22 cellular contexts compared by ENCODE assay signal in the genomic region with DNA sequence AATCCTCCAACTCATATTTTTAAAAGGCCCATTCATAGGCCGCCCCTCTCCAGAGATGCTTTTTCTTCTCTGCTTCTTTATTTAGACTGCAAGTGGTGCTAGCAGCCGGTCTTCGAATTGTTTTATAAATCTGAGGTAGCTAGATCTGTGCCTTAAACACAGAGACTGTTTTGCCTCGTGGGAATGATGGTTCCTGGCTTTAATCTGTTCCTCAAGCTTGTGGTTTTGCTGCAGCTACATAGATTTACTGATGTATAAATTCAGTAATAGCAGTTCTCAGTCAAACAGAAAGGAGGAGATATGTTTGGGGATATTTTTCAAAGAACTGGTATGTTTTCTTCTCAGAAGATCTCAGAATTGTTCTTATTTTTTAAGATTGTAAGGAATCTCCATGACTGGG. TPM values are rescaled to one million over a fixed set of nuclear protein-coding genes. Genes with fewer than 3 reads are reported as not detected.
"Had no signal": no experiment of that assay in that cellular context is flagged by ENCODE, and none has a peak within 500 bp of the region (broad histone marks: within the 10 kb centered on the region; RNA-seq: fewer than 3 reads in every experiment).

No MANE protein-coding gene starts in this region.

- H3K27ac ChIP-seq: cardiac muscle cell, esophagus muscularis mucosa, prostate gland, right atrium auricular region, tibial nerve had no signal

- H3K4me3 ChIP-seq: cardiac muscle cell, esophagus muscularis mucosa, prostate gland, right atrium auricular region, tibial nerve had no signal

- DNase-seq: activated CD8-positive, alpha-beta T cell treated with anti-CD3 and anti-CD28 coated beads for 36 hours; activated gamma-delta T cell treated with Interleukin-2 at 50 U/mL for 16 hours; activated naive CD8-positive, alpha-beta T cell treated with anti-CD3 and anti-CD28 coated beads for 36 hours; activated T-cell treated with anti-CD3 and anti-CD28 coated beads, Interleukin-2, amount 50 U/mL, for 48 hours; amniotic stem cell; effector CD8-positive, alpha-beta T cell; left ventricle myocardium superior; stimulated activated CD4-positive, alpha-beta T cell treated with anti-CD3 and anti-CD28 coated beads, Interleukin-12 subunit alpha, Interleukin-12 subunit beta, amount 100 ng/mL, for 4 hours; stimulated activated CD4-positive, alpha-beta T cell treated with anti-CD3 and anti-CD28 coated beads, Interleukin-1b, Interleukin-23, amount 100 ng/mL, for 48 hours; stimulated activated CD8-positive, alpha-beta memory T cell treated with anti-CD3 and anti-CD28 coated beads, Interleukin-4, amount 100 ng/mL, for 48 hours; stimulated activated naive CD8-positive, alpha-beta T cell treated with anti-CD3 and anti-CD28 coated beads, Interleukin-15, Interleukin-2, amounts not matched to agents 100 U/mL and 50 U/mL, for 24 hours; substantia nigra; T1000 had no signal

- FAIRE-seq: endothelial cell of umbilical vein, urothelium cell line had no signal

- H3K27ac Mint-ChIP-seq: activated CD8-positive, alpha-beta T cell treated with anti-CD3 and anti-CD28 coated beads for 36 hours; activated naive CD8-positive, alpha-beta T cell treated with anti-CD3 and anti-CD28 coated beads for 36 hours; dendritic cell treated with granulocyte-macrophage colony-stimulating factor and Interleukin-4, amounts not matched to agents 40 ng/mL and 50 ng/mL, for 4 days had no signal

- H3K27me3 ChIP-seq: cardiac muscle cell, esophagus muscularis mucosa, right atrium auricular region, tibial nerve had no signal

- H3K4me1 ChIP-seq: esophagus muscularis mucosa, prostate gland, right atrium auricular region, tibial nerve had no signal

- H3K27me3 Mint-ChIP-seq: activated CD8-positive, alpha-beta T cell treated with anti-CD3 and anti-CD28 coated beads for 36 hours; activated naive CD8-positive, alpha-beta T cell treated with anti-CD3 and anti-CD28 coated beads for 36 hours had no signal

- H3K9me3 ChIP-seq: esophagus muscularis mucosa, prostate gland, right atrium auricular region, tibial nerve had no signal

- H3K9me3 Mint-ChIP-seq: activated CD8-positive, alpha-beta T cell treated with anti-CD3 and anti-CD28 coated beads for 36 hours; activated naive CD8-positive, alpha-beta T cell treated with anti-CD3 and anti-CD28 coated beads for 36 hours; dendritic cell treated with granulocyte-macrophage colony-stimulating factor and Interleukin-4, amounts not matched to agents 40 ng/mL and 50 ng/mL, for 4 days had no signal

- H3K4me3 Mint-ChIP-seq: activated CD8-positive, alpha-beta T cell treated with anti-CD3 and anti-CD28 coated beads for 36 hours; activated naive CD8-positive, alpha-beta T cell treated with anti-CD3 and anti-CD28 coated beads for 36 hours; dendritic cell treated with granulocyte-macrophage colony-stimulating factor and Interleukin-4, amounts not matched to agents 40 ng/mL and 50 ng/mL, for 4 days had no signal

- ATAC-seq: activated CD8-positive, alpha-beta T cell treated with anti-CD3 and anti-CD28 coated beads for 36 hours; left ventricle myocardium superior; stimulated activated naive CD8-positive, alpha-beta T cell treated with anti-CD3 and anti-CD28 coated beads, Interleukin-15, Interleukin-2, amounts not matched to agents 100 U/mL and 50 U/mL, for 24 hours had no signal

- H3K36me3 ChIP-seq: cardiac muscle cell, esophagus muscularis mucosa, prostate gland, right atrium auricular region, tibial nerve had no signal

RNA-seq across cellular contexts. Expression of gene TNFRSF11A, which starts 45.3 kb away (rescaled TPM):
- total RNA-seq: myocyte had no signal
